Comparison of ENCODE assay signal across 20 cellular contexts in genomic region chr11:1717745-1718144, GRCh38. TPM values are rescaled to one million over a fixed set of nuclear protein-coding genes. Genes with fewer than 3 reads are reported as not detected.
"Had no signal": no experiment of that assay in that cellular context is flagged by ENCODE, and none has a peak within 500 bp of the region (broad histone marks: within the 10 kb centered on the region; RNA-seq: fewer than 3 reads in every experiment).

No MANE protein-coding gene starts in this region.

- H3K4me1 ChIP-seq: pancreas, transverse colon had no signal

- H3K4me3 ChIP-seq: pancreas, transverse colon had no signal

- ATAC-seq: activated CD8-positive, alpha-beta T cell treated with anti-CD3 and anti-CD28 coated beads for 36 hours; natural killer cell treated with Interleukin-12 subunit alpha and Interleukin-12 subunit beta and Interleukin-15 and Interleukin-18, amount 100 ng/mL, for 72 hours; pancreas had no signal

- H3K27me3 ChIP-seq: neutrophil, pancreas had no signal

- DNase-seq: activated CD4-positive, alpha-beta T cell treated with anti-CD3 and anti-CD28 coated beads, Interleukin-2, amount 10 ng/mL, durations not matched to agents 24 days and 14 days; activated CD8-positive, alpha-beta T cell treated with anti-CD3 and anti-CD28 coated beads for 36 hours; activated naive CD4-positive, alpha-beta T cell treated with anti-CD3 and anti-CD28 coated beads, Interleukin-2, amount 50 U/mL, for 16 hours; activated T-cell treated with anti-CD3 and anti-CD28 coated beads, Interleukin-2, amount 50 U/mL, for 1 hour; effector CD8-positive, alpha-beta T cell; foreskin melanocyte; immature natural killer cell; kidney glomerular epithelial cell; mesenchymal stem cell; pancreas; stimulated activated CD8-positive, alpha-beta memory T cell treated with anti-CD3 and anti-CD28 coated beads, Interleukin-4, amount 100 ng/mL, for 48 hours; stimulated activated naive CD4-positive, alpha-beta T cell treated with Interleukin-2 at 50 U/mL for 16 hours; transverse colon had no signal

- H3K9me3 ChIP-seq: neutrophil, pancreas, transverse colon had no signal

- H3K27ac ChIP-seq: neutrophil, pancreas, transverse colon had no signal

- H3K36me3 ChIP-seq: neutrophil, pancreas, transverse colon had no signal

RNA-seq across cellular contexts. Expression of gene KRTAP5-6, which starts 20.8 kb away (rescaled TPM):
- total RNA-seq: activated CD4-positive, alpha-beta T cell treated with anti-CD3 and anti-CD28 coated beads, Interleukin-2, amount 10 ng/mL, durations not matched to agents 24 days and 14 days; activated CD8-positive, alpha-beta T cell treated with anti-CD3 and anti-CD28 coated beads for 36 hours; activated T-helper 2 cell treated with anti-CD3 and anti-CD28 coated beads, Interferon-gamma antibody, Interleukin-2, Interleukin-4, amounts not matched to agents 10 μg/mL and 5 μg/mL and 100 μg/mL, durations not matched to agents 14 hours and 24 hours and 36 hours; chondrocyte; endothelial cell of umbilical vein; fibroblast of lung; natural killer cell treated with Interleukin-12 subunit alpha and Interleukin-12 subunit beta and Interleukin-15 and Interleukin-18, amount 100 ng/mL, for 72 hours; pancreas; transverse colon had no signal
- polyA plus RNA-seq: adipose tissue, endothelial cell of umbilical vein, fibroblast of lung, immature natural killer cell, pancreas had no signal
